Comparison of ENCODE assay signal across 16 cellular contexts in the genomic region with DNA sequence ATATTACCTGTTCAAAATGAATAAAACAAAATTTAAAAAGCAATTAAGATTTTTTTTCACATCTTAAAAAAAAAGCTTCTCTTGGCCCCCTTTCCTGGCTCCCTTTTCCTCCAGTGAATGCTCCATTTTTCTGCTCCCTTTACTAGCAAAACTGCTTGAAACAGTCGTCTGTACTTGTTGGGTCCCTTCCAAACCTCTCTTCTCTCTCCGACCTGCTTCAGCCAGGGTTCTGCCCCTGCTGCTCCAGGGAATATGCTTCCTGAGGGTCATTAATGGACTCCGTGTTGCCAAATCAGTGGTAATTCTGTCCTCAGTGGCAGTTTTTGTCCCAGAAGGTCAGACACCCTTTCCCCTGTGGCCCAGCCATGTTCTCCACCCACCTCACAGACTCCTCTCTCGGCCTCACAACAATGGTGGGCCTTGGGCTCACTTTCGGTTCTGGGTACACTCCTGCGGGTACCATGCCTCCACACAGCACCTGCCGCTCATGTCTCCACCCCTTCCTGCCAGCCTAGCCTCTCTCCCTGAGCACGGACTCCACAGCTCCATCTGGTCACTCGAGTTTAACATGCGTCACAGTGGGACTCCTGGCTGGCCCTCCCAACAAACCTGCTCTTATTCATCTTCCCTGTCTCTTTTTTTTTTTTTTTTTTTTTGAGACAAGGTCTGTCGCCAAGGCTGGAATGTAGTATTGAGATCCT. TPM values are rescaled to one million over a fixed set of nuclear protein-coding genes. Genes with fewer than 3 reads are reported as not detected.
"Had no signal": no experiment of that assay in that cellular context is flagged by ENCODE, and none has a peak within 500 bp of the region (broad histone marks: within the 10 kb centered on the region; RNA-seq: fewer than 3 reads in every experiment).

No MANE protein-coding gene starts in this region.

- H3K9me3 ChIP-seq: adrenal gland, ovary, thyroid gland, uterus had no signal

- H3K4me3 ChIP-seq: adrenal gland, lung, ovary, thyroid gland, uterus had no signal

- H3K27me3 ChIP-seq: adrenal gland, ovary, thyroid gland, uterus had no signal

- H3K27ac ChIP-seq: adrenal gland, thyroid gland, uterus, WERI-Rb-1 had no signal

- H3K36me3 ChIP-seq: adrenal gland, ovary, thyroid gland, uterus, WERI-Rb-1 had no signal

- ATAC-seq: left colon; natural killer cell treated with Interleukin-12 subunit alpha and Interleukin-12 subunit beta and Interleukin-15 and Interleukin-18, amount 100 ng/mL, for 72 hours had no signal

- DNase-seq: activated CD4-positive, alpha-beta T cell treated with anti-CD3 and anti-CD28 coated beads for 48 hours; activated naive CD4-positive, alpha-beta T cell treated with anti-CD3 and anti-CD28 coated beads, Interleukin-2, amount 50 U/mL, for 16 hours; activated T-cell treated with anti-CD3 and anti-CD28 coated beads for 4 hours; adrenal gland; dermis blood vessel endothelial cell; endodermal cell; erythroblast; left colon; ovary; T-helper 1 cell; thyroid gland; uterus; WERI-Rb-1 had no signal

RNA-seq across cellular contexts. Expression of a gene that starts 8.8 kb away (rescaled TPM):
- total RNA-seq: activated CD8-positive, alpha-beta memory T cell treated with anti-CD3 and anti-CD28 coated beads for 36 hours; dermis blood vessel endothelial cell; natural killer cell treated with Interleukin-12 subunit alpha and Interleukin-12 subunit beta and Interleukin-15 and Interleukin-18, amount 100 ng/mL, for 72 hours had no signal
